Comparison of ENCODE assay signal across 12 cellular contexts in the genomic region with DNA sequence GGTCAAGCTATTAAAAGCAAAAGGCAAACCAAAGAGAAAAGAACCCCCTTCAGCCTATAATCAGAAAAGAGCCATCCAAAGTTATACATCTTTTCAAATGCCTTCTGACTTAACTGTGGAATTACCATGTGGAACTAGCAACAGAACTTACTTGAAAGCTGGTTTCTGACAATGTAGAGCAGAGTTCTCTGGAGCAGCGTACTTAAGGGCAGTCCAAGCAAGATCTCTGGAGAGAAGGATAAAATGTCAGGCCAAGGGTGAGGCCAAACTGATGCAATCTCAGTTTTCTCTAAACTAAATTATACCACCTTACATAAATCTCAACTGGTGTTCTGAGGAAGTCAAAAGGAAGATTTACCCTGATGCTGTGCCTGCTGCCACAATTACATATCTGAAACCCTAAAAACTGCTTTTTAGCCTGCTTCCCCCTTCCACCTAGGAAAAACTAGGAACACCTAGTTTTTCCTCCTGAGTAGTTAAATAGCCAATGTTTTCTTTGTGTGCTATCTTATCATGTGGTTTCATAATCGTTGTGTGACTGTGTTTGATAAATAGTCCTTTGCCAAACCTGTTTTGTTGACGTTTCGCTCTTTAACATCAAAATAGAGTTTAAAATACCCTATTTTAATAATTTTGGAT. TPM values are rescaled to one million over a fixed set of nuclear protein-coding genes. Genes with fewer than 3 reads are reported as not detected.
DNase-seq lines count a peak whose midpoint lies in the region; ATAC-seq, FAIRE-seq and TF ChIP-seq lines count a peak whose summit lies in the region.
"Had no signal": no experiment of that assay in that cellular context is flagged by ENCODE, and none has a peak within 500 bp of the region (broad histone marks: within the 10 kb centered on the region; RNA-seq: fewer than 3 reads in every experiment).

No MANE protein-coding gene starts in this region.

- H3K4me3 ChIP-seq in GM12864 (ENCODE audit: low read depth, low read length) (peak overlapping the region; percentile 14; the same call in 1 of the 2 replicates), esophagus squamous epithelium (peak overlapping the region in 1 of 4 donors; percentile 9), pancreas (no peak overlapping the region)
- H3K4me3 ChIP-seq: prostate gland had no signal

- H3K9me3 ChIP-seq in esophagus squamous epithelium, result no peaks in the 10 kb centered on the region
- H3K9me3 ChIP-seq in pancreas, result no peaks in the 10 kb centered on the region
- H3K9me3 ChIP-seq: prostate gland had no signal

- H3K36me3 ChIP-seq in esophagus squamous epithelium (peaks cover 0 to 32% (median 0%) of the 10 kb centered on the region in 3 donors), pancreas (no peaks in the 10 kb centered on the region)

- H3K4me1 ChIP-seq in esophagus squamous epithelium, result peaks cover 5 to 71% (median 22%) of the 10 kb centered on the region in 3 donors
- H3K4me1 ChIP-seq in pancreas, result peaks cover 48 to 83% (median 70%) of the 10 kb centered on the region in 3 donors
- no peaks in the 10 kb centered on the region for H3K4me1 ChIP-seq in foreskin keratinocyte
- H3K4me1 ChIP-seq: prostate gland had no signal

- ATAC-seq in HG03354 (IDR thresholded peaks at IDR 0.05; ENCODE audit: poor library complexity, severe bottlenecking, unreplicated experiment) (peak; percentile 2), pancreas (peak; percentile 47 to 70 (median 63)), foreskin keratinocyte (no peak)
- ATAC-seq: T-cell had no signal

- TF ChIP-seq CTCF in GM12864 (IDR thresholded peaks at IDR 0.05; ENCODE audit: low read depth, low read length, missing control alignments) (no peak), esophagus squamous epithelium (IDR thresholded peaks at IDR 0.05) (no peak), pancreas (IDR thresholded peaks at IDR 0.05) (no peak), foreskin keratinocyte (conservative IDR thresholded peaks at IDR 0.05) (no peak)

- intact Hi-C loops in esophagus squamous epithelium (cut with DNase I), result no loop called here
- intact Hi-C loops in pancreas (cut with DNase I), result no loop called here

- no peak for FAIRE-seq in pancreas (lab: Jason Lieb, UNC)
- FAIRE-seq: keratinocyte had no signal

- TF ChIP-seq POLR2A in esophagus squamous epithelium (IDR thresholded peaks at IDR 0.05), result no peak

- DNase-seq in GM12864 (ENCODE audit: low read depth), result no peak
- DNase-seq in esophagus squamous epithelium (lab: John Stamatoyannopoulos, UW), result no peak
- no peak for DNase-seq in pancreas
- DNase-seq in NCI-H345 treated with DMSO at 0.1 percent for 48 hours (lab: John Stamatoyannopoulos, UW; ENCODE audit: unreplicated experiment), result no peak
- no peak for DNase-seq in activated CD4-positive, alpha-beta T cell treated with anti-CD3 and anti-CD28 coated beads, Interleukin-2, amount 50 U/mL, for 1 hour
- DNase-seq in NCI-H446 (lab: John Stamatoyannopoulos, UW), result no peak
- DNase-seq in foreskin keratinocyte, result no peak
- DNase-seq: CD4-positive, CD25-positive, alpha-beta regulatory T cell; T-cell had no signal

- 51 to 53% methylated on average over 4 of the region's 4 CpGs for WGBS in esophagus squamous epithelium, 2 donors
- 13 to 15% methylated on average over 4 of the region's 4 CpGs for WGBS in pancreas, 2 donors

- H3K27me3 ChIP-seq in esophagus squamous epithelium (no peaks in the 10 kb centered on the region), pancreas (no peaks in the 10 kb centered on the region), foreskin keratinocyte (no peaks in the 10 kb centered on the region)

- H3K27ac ChIP-seq in esophagus squamous epithelium (peak overlapping the region in 3 of 4 donors; percentile 16 to 49 (median 43)), pancreas (peak overlapping the region in 3 of 4 donors; percentile 30 to 74 (median 50)), foreskin keratinocyte (no peak overlapping the region)
- H3K27ac ChIP-seq: prostate gland had no signal

RNA-seq across cellular contexts. Expression of gene NCOA7, which starts 28.0 kb away (rescaled TPM):
- total RNA-seq in esophagus squamous epithelium (10 to 100 TPM; 30.9 to 85.1 (median 45.8) TPM), pancreas (10 to 100 TPM; 12.0 to 66.7 (median 15.5) TPM), foreskin keratinocyte (13.0 and 14.7 TPM in 2 replicates)
- polyA plus RNA-seq in pancreas (10 to 100 TPM in 1 of 2 donors, 1 to 10 TPM in 1; 7.4 to 10.4 TPM), foreskin keratinocyte (3.6 and 4.9 TPM in 2 replicates)
